In the genomic region with DNA sequence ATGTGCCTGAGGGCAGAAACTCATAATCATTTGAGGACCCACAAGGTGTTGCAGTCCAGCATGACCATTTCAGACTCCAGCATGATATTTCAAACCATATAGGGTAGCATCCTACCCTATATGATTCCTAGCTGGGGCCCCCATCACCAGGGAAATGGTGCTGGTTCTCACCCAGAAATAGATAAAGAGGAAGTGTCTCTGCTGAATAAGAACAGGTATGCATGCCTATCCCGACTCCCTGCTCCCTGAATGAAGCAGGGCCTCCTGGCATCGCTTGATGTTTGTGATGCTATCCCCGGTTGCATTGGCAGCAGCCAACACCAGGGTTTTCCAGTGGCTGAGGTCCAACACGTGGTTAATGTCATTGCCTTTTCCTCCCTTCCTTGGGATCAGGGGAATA, we compare ENCODE assay signal across 30 cellular contexts. TPM values are rescaled to one million over a fixed set of nuclear protein-coding genes. Genes with fewer than 3 reads are reported as not detected.
DNase-seq lines count a peak whose midpoint lies in the region; ATAC-seq, FAIRE-seq and TF ChIP-seq lines count a peak whose summit lies in the region.
"Had no signal": no experiment of that assay in that cellular context is flagged by ENCODE, and none has a peak within 500 bp of the region (broad histone marks: within the 10 kb centered on the region; RNA-seq: fewer than 3 reads in every experiment).

No MANE protein-coding gene starts in this region.

- no peaks in the 10 kb centered on the region for H3K79me1 ChIP-seq in mesenchymal stem cell (replicated peaks; ENCODE audit: low read length, poor library complexity, severe bottlenecking)

- TF ChIP-seq RAD21 in GM12878 (IDR thresholded peaks at IDR 0.05; ENCODE audit: insufficient read depth, low read depth, low read length) = no peak

- in situ Hi-C loops in GM12878 (cut with MboI) = no loop called here

- H2AFZ ChIP-seq in GM12878 (ENCODE audit: control insufficient read depth, low read depth, low read length) (no peak overlapping the region), mesenchymal stem cell (ENCODE audit: low read depth, low read length) (no peak overlapping the region)
- H2AFZ ChIP-seq: GM23338, PC-9 had no signal

- H3K9me3 ChIP-seq in HEK293 (ENCODE audit: control insufficient read depth, insufficient read depth, low read depth, low read length) (no peaks in the 10 kb centered on the region), GM12878 (replicated peaks; ENCODE audit: control insufficient read depth, insufficient read depth, low read length) (peaks cover 5% of the 10 kb centered on the region; the same call in 2 of the 3 replicates), neutrophil (peaks cover 6% of the 10 kb centered on the region), mesenchymal stem cell (ENCODE audit: control insufficient read depth, low read length) (no peaks in the 10 kb centered on the region)

- no peak overlapping the region for H4K91ac ChIP-seq in mesenchymal stem cell (ENCODE audit: low read length)

- TF ChIP-seq POLR2A in GM12878 (IDR thresholded peaks at IDR 0.05; ENCODE audit: low read depth, low read length) = no peak

- FAIRE-seq in GM12878 (lab: Jason Lieb, UNC) = no peak
- FAIRE-seq: A204.1, D721Med had no signal

- no peak overlapping the region for H3K14ac ChIP-seq in mesenchymal stem cell (ENCODE audit: low read length in 2 of 2)

- TF ChIP-seq CTCF in HEK293 (tag by site-specific recombination; IDR thresholded peaks at IDR 0.05) = no peak
- TF ChIP-seq CTCF in GM12878 (IDR thresholded peaks at IDR 0.05 in 2 of 3, conservative IDR thresholded peaks at IDR 0.05 in 1 of 3; ENCODE audit: control insufficient read depth in 2 of 3, extremely low read depth in 1 of 3, insufficient read depth in 1 of 3, low read depth in 3 of 3, low read length in 3 of 3) = no peak
- no peak for TF ChIP-seq CTCF in neutrophil (IDR thresholded peaks at IDR 0.05)

- H3K18ac ChIP-seq in mesenchymal stem cell (ENCODE audit: low read depth in 1 of 2, low read length in 2 of 2) = no peak overlapping the region

- ATAC-seq in GM12878 = no peak
- ATAC-seq in effector memory CD8-positive, alpha-beta T cell (replicated peaks) = no peak
- ATAC-seq: GM23338, Right ventricle myocardium inferior had no signal

- H2AK5ac ChIP-seq in mesenchymal stem cell (ENCODE audit: low read length, severe bottlenecking) = no peak overlapping the region

- intact Hi-C loops in activated CD4-positive, alpha-beta T cell treated with anti-CD3 and anti-CD28 coated beads, Interleukin-2, amount 10 ng/mL, durations not matched to agents 24 days and 14 days (cut with micrococcal nuclease) = no loop called here
- intact Hi-C loops in GM12878 (cut with micrococcal nuclease; ENCODE audit: unreplicated experiment) = no loop called here

- H3K36me3 Mint-ChIP-seq in activated CD4-positive, alpha-beta T cell treated with anti-CD3 and anti-CD28 coated beads, Interleukin-2, amount 10 ng/mL, durations not matched to agents 24 days and 14 days (ENCODE audit: low read depth) = no peaks in the 10 kb centered on the region
- no peaks in the 10 kb centered on the region for H3K36me3 Mint-ChIP-seq in effector memory CD8-positive, alpha-beta T cell (ENCODE audit: insufficient read depth)

- H3K27me3 Mint-ChIP-seq in activated CD4-positive, alpha-beta T cell treated with anti-CD3 and anti-CD28 coated beads, Interleukin-2, amount 10 ng/mL, durations not matched to agents 24 days and 14 days = peaks cover 35% of the 10 kb centered on the region
- peaks cover 35 to 46% of the 10 kb centered on the region in 2 donors for H3K27me3 Mint-ChIP-seq in effector memory CD8-positive, alpha-beta T cell

- no peak overlapping the region for H3K4me3 Mint-ChIP-seq in activated CD4-positive, alpha-beta T cell treated with anti-CD3 and anti-CD28 coated beads, Interleukin-2, amount 10 ng/mL, durations not matched to agents 24 days and 14 days
- H3K4me3 Mint-ChIP-seq in effector memory CD8-positive, alpha-beta T cell = peak overlapping the region in 1 of 2 donors; percentile 27
- H3K4me3 Mint-ChIP-seq: CD4-positive, alpha-beta T cell; GM23338; H9; HFFc6 had no signal

- no peak overlapping the region for H3K4me3 ChIP-seq in HEK293 (ENCODE audit: low read depth, low read length)
- no peak overlapping the region for H3K4me3 ChIP-seq in GM12878
- H3K4me3 ChIP-seq in neutrophil (ENCODE audit: low read depth in 1 of 2, low read length in 1 of 2) = no peak overlapping the region
- no peak overlapping the region for H3K4me3 ChIP-seq in mesenchymal stem cell (ENCODE audit: insufficient read depth in 1 of 2, low read depth in 1 of 2, low read length in 2 of 2)
- H3K4me3 ChIP-seq: BLaER1 treated with 17β-estradiol and CSF1 and Interleukin-3, amounts not matched to agents 10 nM and 100 nM; GM23338; PC-9; SJSA1 had no signal

- no peaks in the 10 kb centered on the region for H3K36me3 ChIP-seq in HEK293 (ENCODE audit: control insufficient read depth in 2 of 2, insufficient read depth in 1 of 2, low read length in 2 of 2)
- no peaks in the 10 kb centered on the region for H3K36me3 ChIP-seq in GM12878 (ENCODE audit: control insufficient read depth in 2 of 2, insufficient read depth in 2 of 2, low read length in 1 of 2)
- H3K36me3 ChIP-seq in neutrophil = no peaks in the 10 kb centered on the region
- no peaks in the 10 kb centered on the region for H3K36me3 ChIP-seq in mesenchymal stem cell (ENCODE audit: control insufficient read depth in 1 of 2, insufficient read depth in 2 of 2, low read depth in 1 of 2, low read length in 2 of 2)
- H3K36me3 ChIP-seq: BLaER1 treated with 17β-estradiol and CSF1 and Interleukin-3, amounts not matched to agents 10 nM and 100 nM had no signal

- CTCF ChIA-PET in HEK293 (lab: Yijun Ruan, JAX) = interaction anchor here (1.8 kb wide), 1 partner anchor 46 kb away, joined by 4 read pairs; no protein-coding TSS in a partner anchor
- CTCF ChIA-PET in GM12878 (lab: Yijun Ruan, JAX) = no interaction called here

- H3K27ac Mint-ChIP-seq in activated CD4-positive, alpha-beta T cell treated with anti-CD3 and anti-CD28 coated beads, Interleukin-2, amount 10 ng/mL, durations not matched to agents 24 days and 14 days = no peak overlapping the region
- H3K27ac Mint-ChIP-seq in effector memory CD8-positive, alpha-beta T cell = no peak overlapping the region
- H3K27ac Mint-ChIP-seq: CD4-positive, alpha-beta T cell; GM23338; H9; HFFc6 had no signal

- no peak overlapping the region for H3K23ac ChIP-seq in mesenchymal stem cell (ENCODE audit: low read length in 2 of 2)

- H2BK120ac ChIP-seq in mesenchymal stem cell (ENCODE audit: low read depth, low read length) = no peak overlapping the region

- BruUV-seq in GM12878 (replicated peaks; lab: Mats Ljungman, UMichigan) = no TSS peak

- TF ChIP-seq EP300 in GM12878 (IDR thresholded peaks at IDR 0.05; ENCODE audit: borderline replicate concordance in 1 of 2, control insufficient read depth in 1 of 2, low read depth in 2 of 2, low read length in 2 of 2) = no peak

- no peak overlapping the region for H2BK12ac ChIP-seq in mesenchymal stem cell (ENCODE audit: low read length in 2 of 2)

- POLR2A ChIA-PET in HEK293 (lab: Yijun Ruan, JAX) (no interaction called here), GM12878 (lab: Charles Lee) (interaction anchor here (1.1 kb wide), 1 partner anchor 15 kb away, joined by 3 read pairs; no protein-coding TSS in a partner anchor)

- H3K4me1 ChIP-seq in HEK293 (ENCODE audit: control insufficient read depth, insufficient read depth, low read length) = peaks cover 2% of the 10 kb centered on the region; the same call in 1 of the 2 replicates
- H3K4me1 ChIP-seq in GM12878 (ENCODE audit: control insufficient read depth, insufficient read depth, low read length) = peaks cover 25% of the 10 kb centered on the region
- H3K4me1 ChIP-seq in neutrophil (ENCODE audit: control insufficient read depth in 1 of 2, insufficient read depth in 1 of 2, low read depth in 1 of 2, low read length in 1 of 2) = peaks cover 0 to 27% of the 10 kb centered on the region in 2 experiments
- H3K4me1 ChIP-seq in mesenchymal stem cell (ENCODE audit: control insufficient read depth, insufficient read depth, low read depth, low read length) = peaks cover 3% of the 10 kb centered on the region

- H3K4me2 ChIP-seq in GM12878 (ENCODE audit: control insufficient read depth, insufficient read depth) = no peak overlapping the region
- H3K4me2 ChIP-seq in mesenchymal stem cell (ENCODE audit: low read length, poor library complexity, severe bottlenecking) = no peak overlapping the region
- H3K4me2 ChIP-seq: GM23338, PC-9 had no signal

- no peaks in the 10 kb centered on the region for H3K79me2 ChIP-seq in GM12878 (ENCODE audit: control insufficient read depth, insufficient read depth, low read length)

- 54% methylated on average over 4 of the region's 4 CpGs for WGBS in GM12878 (ENCODE audit: insufficient coverage, insufficient replicate concordance, low lambda C conversion rate, missing lambda C conversion rate)
- 81% methylated on average over 4 of the region's 4 CpGs for WGBS in mesenchymal stem cell

- H4K20me1 ChIP-seq in GM12878 (ENCODE audit: control insufficient read depth, insufficient read depth) = no peaks in the 10 kb centered on the region
- H4K20me1 ChIP-seq: BLaER1 treated with 17β-estradiol and CSF1 and Interleukin-3, amounts not matched to agents 10 nM and 100 nM had no signal

- no peaks in the 10 kb centered on the region for H3K4me1 Mint-ChIP-seq in activated CD4-positive, alpha-beta T cell treated with anti-CD3 and anti-CD28 coated beads, Interleukin-2, amount 10 ng/mL, durations not matched to agents 24 days and 14 days
- H3K4me1 Mint-ChIP-seq in effector memory CD8-positive, alpha-beta T cell (ENCODE audit: low read depth in 2 of 2) = no peaks in the 10 kb centered on the region

- peak; percentile 44 for DNase-seq in activated CD4-positive, alpha-beta T cell treated with anti-CD3 and anti-CD28 coated beads, Interleukin-2, amount 10 ng/mL, durations not matched to agents 24 days and 14 days
- DNase-seq in activated CD4-positive, alpha-beta T cell treated with anti-CD3 and anti-CD28 coated beads for 4 hours = no peak
- DNase-seq in GM12878 (ENCODE audit: low read depth, low spot score) (no peak), mesenchymal stem cell (no peak), dermis blood vessel endothelial cell (no peak)
- DNase-seq in effector memory CD8-positive, alpha-beta T cell = no peak
- DNase-seq: CD4-positive, alpha-beta T cell; H9; HFFc6; NCI-H1048; NCI-H1417; NCI-H1694; NCI-H2029 treated with DMSO at 0.1 percent for 48 hours; NCI-H2171; NCI-H226; NCI-H510A treated with DMSO at 0.1 percent for 48 hours; NCI-H748 treated with DMSO at 0.1 percent for 48 hours; NK-92 treated with Interleukin-12 subunit alpha and Interleukin-12 subunit beta, amount 100 ng/mL, for 24 hours; PC-9 had no signal

- H3K27me3 ChIP-seq in GM12878 (replicated peaks in 1 of 2; ENCODE audit: control insufficient read depth in 2 of 2, insufficient read depth in 2 of 2, low read length in 1 of 2) = no peaks in the 10 kb centered on the region
- no peaks in the 10 kb centered on the region for H3K27me3 ChIP-seq in neutrophil
- H3K27me3 ChIP-seq in mesenchymal stem cell (ENCODE audit: control insufficient read depth in 1 of 2, insufficient read depth in 1 of 2, low read length in 2 of 2) = no peaks in the 10 kb centered on the region
- H3K27me3 ChIP-seq: SJSA1 had no signal

- SMC1A ChIA-PET in GM12878 (lab: Charles Lee; ENCODE audit: uncharacterized antibody, unreplicated experiment) = no interaction called here

- H3K9ac ChIP-seq in GM12878 (ENCODE audit: control insufficient read depth, insufficient read depth, low read length) (no peak overlapping the region), mesenchymal stem cell (ENCODE audit: low read length) (no peak overlapping the region)
- H3K9ac ChIP-seq: BLaER1 treated with 17β-estradiol and CSF1 and Interleukin-3, amounts not matched to agents 10 nM and 100 nM had no signal

- H3K4ac ChIP-seq in mesenchymal stem cell (ENCODE audit: low read depth in 1 of 2, low read length in 2 of 2) = no peak overlapping the region

- no peak overlapping the region for H2BK5ac ChIP-seq in mesenchymal stem cell (ENCODE audit: low read depth, low read length, poor library complexity, severe bottlenecking)

- no peak overlapping the region for H4K8ac ChIP-seq in mesenchymal stem cell (ENCODE audit: low read length)

- H3K27ac ChIP-seq in HEK293 (ENCODE audit: extremely low read depth, low read depth, low read length) (no peak overlapping the region), GM12878 (ENCODE audit: control insufficient read depth, insufficient read depth) (no peak overlapping the region), neutrophil (peak overlapping the region; percentile 20), mesenchymal stem cell (ENCODE audit: low read length, poor library complexity, severe bottlenecking) (no peak overlapping the region)
- H3K27ac ChIP-seq: BLaER1 treated with 17β-estradiol and CSF1 and Interleukin-3, amounts not matched to agents 10 nM and 100 nM; PC-9; SJSA1 had no signal

- no peak overlapping the region for H2BK15ac ChIP-seq in mesenchymal stem cell (ENCODE audit: low read depth, poor library complexity, severe bottlenecking)

- H3K9me3 Mint-ChIP-seq in activated CD4-positive, alpha-beta T cell treated with anti-CD3 and anti-CD28 coated beads, Interleukin-2, amount 10 ng/mL, durations not matched to agents 24 days and 14 days = no peaks in the 10 kb centered on the region
- H3K9me3 Mint-ChIP-seq in effector memory CD8-positive, alpha-beta T cell = peaks cover 0 to 13% of the 10 kb centered on the region in 2 donors

- RAD21 ChIA-PET in GM12878 (lab: Charles Lee; ENCODE audit: unreplicated experiment) = no interaction called here

RNA-seq across cellular contexts. Expression of gene HEATR6, which starts 17.1 kb away (rescaled TPM):
- total RNA-seq in activated CD4-positive, alpha-beta T cell treated with anti-CD3 and anti-CD28 coated beads, Interleukin-2, amount 10 ng/mL, durations not matched to agents 24 days and 14 days = 32.4 and 33.7 TPM in 2 replicates
- 32.4 and 37.5 TPM in 2 replicates for total RNA-seq in GM12878 (2013; cell fraction: nucleolus; rRNA removed)
- total RNA-seq in GM12878 (2014; rRNA removed) (11.7 and 12.3 TPM in 2 replicates), GM12878 (2014; rRNA removed; fragmentation: Illumina TruSeq; extraction: Trizol) (9.4 and 9.9 TPM in 2 replicates), GM12878 (2021) (12.9 and 15.1 TPM in 2 replicates), dermis blood vessel endothelial cell (12.5 and 13.8 TPM in 2 replicates)
- polyA plus RNA-seq in GM12878 (2011; ENCODE audit: low read depth) = 6.0 TPM
- polyA plus RNA-seq in GM12878 (2011; rRNA removed) (10.5 and 13.4 TPM in 2 replicates), GM12878 (2014; fragmentation: Illumina TruSeq; extraction: Trizol) (12.8 and 17.2 TPM in 2 replicates), GM12878 (2014; fragmentation: Nextera tagmentation; extraction: Ambion mirVana) (1 to 10 TPM; 3.4 to 5.2 TPM), GM12878 (2014; rRNA removed) (7.7 and 11.6 TPM in 2 replicates), GM12878 (2016; fragmentation: Nextera tagmentation; extraction: Ambion mirVana) (10 to 100 TPM in 1 of 2 experiments, 1 to 10 TPM in 1; 8.4 to 10.9 TPM)
- 22.6 and 26.4 TPM in 2 replicates for polyA plus RNA-seq in GM12878 (2011; cell fraction: cytosol; rRNA removed)
- 37.9 and 45.4 TPM in 2 replicates for polyA plus RNA-seq in GM12878 (2011; cell fraction: nucleus; rRNA removed)
- polyA plus RNA-seq in GM12878 (2012) = 7.3 and 8.0 TPM in 2 replicates
- polyA minus RNA-seq in GM12878 (2011; rRNA and poly(A)+ RNA removed) = 28.5 and 34.1 TPM in 2 replicates
- polyA minus RNA-seq in GM12878 (2011; cell fraction: cytosol; rRNA and poly(A)+ RNA removed) = 7.8 and 10.5 TPM in 2 replicates
- polyA minus RNA-seq in GM12878 (2011; cell fraction: nucleus; rRNA and poly(A)+ RNA removed) = 24.2 and 40.6 TPM in 2 replicates
- 9.4 TPM for polyA plus RNA-seq in mesenchymal stem cell (2013, experiment 1 of 2)
- polyA plus RNA-seq in mesenchymal stem cell (2013, experiment 2 of 2) = 9.5 TPM

RNA-seq across cellular contexts. Expression of gene CA4, which starts 53.9 kb away (rescaled TPM):
- not detected in 2 replicates for total RNA-seq in activated CD4-positive, alpha-beta T cell treated with anti-CD3 and anti-CD28 coated beads, Interleukin-2, amount 10 ng/mL, durations not matched to agents 24 days and 14 days
- total RNA-seq in GM12878 (2013; cell fraction: nucleolus; rRNA removed) = not detected in 2 replicates
- total RNA-seq in GM12878 (2014; rRNA removed) = not detected in 2 replicates
- not detected in 2 replicates for total RNA-seq in GM12878 (2014; rRNA removed; fragmentation: Illumina TruSeq; extraction: Trizol)
- not detected in 2 replicates for total RNA-seq in GM12878 (2021)
- polyA plus RNA-seq in GM12878 (2011; ENCODE audit: low read depth) = not detected
- 0.20 and 0.31 TPM in 2 replicates for polyA plus RNA-seq in GM12878 (2011; rRNA removed)
- polyA plus RNA-seq in GM12878 (2011; cell fraction: cytosol; rRNA removed) = 0.32 and 0.43 TPM in 2 replicates
- polyA plus RNA-seq in GM12878 (2011; cell fraction: nucleus; rRNA removed) = 0.19 and 0.57 TPM in 2 replicates
- polyA plus RNA-seq in GM12878 (2012) = not detected in 2 replicates
- 0.13 TPM in 1 of 2 replicates, not detected in the other for polyA plus RNA-seq in GM12878 (2014; fragmentation: Illumina TruSeq; extraction: Trizol)
- not detected for polyA plus RNA-seq in GM12878 (2014; fragmentation: Nextera tagmentation; extraction: Ambion mirVana)
- not detected in 2 replicates for polyA plus RNA-seq in GM12878 (2014; rRNA removed)
- polyA plus RNA-seq in GM12878 (2016; fragmentation: Nextera tagmentation; extraction: Ambion mirVana) = not detected
- polyA minus RNA-seq in GM12878 (2011; rRNA and poly(A)+ RNA removed) = not detected in 2 replicates
- polyA minus RNA-seq in GM12878 (2011; cell fraction: cytosol; rRNA and poly(A)+ RNA removed) = not detected in 2 replicates
- polyA minus RNA-seq in GM12878 (2011; cell fraction: nucleus; rRNA and poly(A)+ RNA removed) = not detected in 2 replicates
- polyA plus RNA-seq in mesenchymal stem cell (2013, experiment 1 of 2) = not detected
- not detected for polyA plus RNA-seq in mesenchymal stem cell (2013, experiment 2 of 2)
- total RNA-seq in dermis blood vessel endothelial cell = 3.2 and 4.0 TPM in 2 replicates
- total RNA-seq: CD4-positive, alpha-beta T cell; HFFc6; HT1080; PC-9; RPMI7951; SJSA1 had no signal
- polyA plus RNA-seq: AG04450 had no signal
